Comparison of ENCODE assay signal across 1 cellular context in genomic region chr11:57667065-57667714, GRCh38.
TF ChIP-seq lines count a peak whose summit lies in the region.

No MANE protein-coding gene starts in this region.

TF ChIP-seq in HEK293, 187 proteins besides CTCF, POLR2A, EP300 and RAD21 (continued from another document and continues in another):
- no peak for TF ChIP-seq ZBTB7A (tag by site-specific recombination; IDR thresholded peaks at IDR 0.05; ENCODE audit: low read depth)
- TF ChIP-seq ZFHX2 (tag by site-specific recombination; conservative IDR thresholded peaks at IDR 0.05) = peak; percentile 65; the same call in 1 of the 2 replicates
- no peak for TF ChIP-seq MZF1 (tag by site-specific recombination; IDR thresholded peaks at IDR 0.05; ENCODE audit: borderline replicate concordance)
- TF ChIP-seq ZNF561 (tag by site-specific recombination; IDR thresholded peaks at IDR 0.05; ENCODE audit: borderline replicate concordance) = 0 out of 2 replicates have a peak, but pooled peaks have one; percentile 28
- no peak for TF ChIP-seq SCRT2 (tag by site-specific recombination; IDR thresholded peaks at IDR 0.05)
- no peak for TF ChIP-seq ZFP69B (tag by site-specific recombination; IDR thresholded peaks at IDR 0.05)
- TF ChIP-seq ZNF549 (tag by site-specific recombination; IDR thresholded peaks at IDR 0.05) = no peak
- TF ChIP-seq ZBTB17 (tag by site-specific recombination; IDR thresholded peaks at IDR 0.05) = peak; percentile 85
- no peak for TF ChIP-seq GFI1B (tag by site-specific recombination; IDR thresholded peaks at IDR 0.05)
- 0 out of 2 replicates have a peak, but pooled peaks have one; percentile 22 for TF ChIP-seq ZBTB8A (tag by site-specific recombination; IDR thresholded peaks at IDR 0.05)
- TF ChIP-seq SP7 (tag by site-specific recombination; IDR thresholded peaks at IDR 0.05) = peak; percentile 61; the same call in 1 of the 2 replicates
- TF ChIP-seq ZFP41 (tag by site-specific recombination; IDR thresholded peaks at IDR 0.05; ENCODE audit: borderline replicate concordance) = no peak
- 0 out of 2 replicates have a peak, but pooled peaks have one; percentile 3 for TF ChIP-seq KLF17 (tag by site-specific recombination; IDR thresholded peaks at IDR 0.05)
- no peak for TF ChIP-seq ZNF701 (tag by site-specific recombination; IDR thresholded peaks at IDR 0.05)
- 0 out of 2 replicates have a peak, but pooled peaks have one; percentile 35 for TF ChIP-seq KLF10 (tag by site-specific recombination; IDR thresholded peaks at IDR 0.05)
- TF ChIP-seq ZEB2 (tag by site-specific recombination; IDR thresholded peaks at IDR 0.05) = no peak
- TF ChIP-seq KLF9 (tag by site-specific recombination; IDR thresholded peaks at IDR 0.05; ENCODE audit: low read depth) = 0 out of 2 replicates have a peak, but pooled peaks have one; percentile 26
- no peak for TF ChIP-seq BCL11A (tag by site-specific recombination; IDR thresholded peaks at IDR 0.05; ENCODE audit: low read depth)
- TF ChIP-seq WT1 (tag by site-specific recombination; IDR thresholded peaks at IDR 0.05) = 0 out of 2 replicates have a peak, but pooled peaks have one; percentile 12
- peak; percentile 29; the same call in 1 of the 2 replicates for TF ChIP-seq ZNF2 (tag by site-specific recombination; IDR thresholded peaks at IDR 0.05)
- TF ChIP-seq KLF8 (tag by site-specific recombination; IDR thresholded peaks at IDR 0.05) = 0 out of 2 replicates have a peak, but pooled peaks have one; percentile 56
- peak; percentile 69 for TF ChIP-seq ZNF335 (tag by site-specific recombination; conservative IDR thresholded peaks at IDR 0.05)
- TF ChIP-seq ZNF837 (tag by site-specific recombination; IDR thresholded peaks at IDR 0.05) = no peak
- TF ChIP-seq ZNF223 (tag by site-specific recombination; IDR thresholded peaks at IDR 0.05) = no peak
- TF ChIP-seq ZNF629 (tag by site-specific recombination; IDR thresholded peaks at IDR 0.05) = peak; percentile 51
- TF ChIP-seq ZBTB10 (tag by site-specific recombination; IDR thresholded peaks at IDR 0.05) = no peak
- no peak for TF ChIP-seq ZBTB1 (tag by site-specific recombination; IDR thresholded peaks at IDR 0.05)
- TF ChIP-seq ZNF16 (tag by site-specific recombination; IDR thresholded peaks at IDR 0.05; ENCODE audit: low read depth) = no peak
- no peak for TF ChIP-seq ZBTB26 (tag by site-specific recombination; optimal IDR thresholded peaks at IDR 0.05)
- no peak for TF ChIP-seq RBAK (tag by site-specific recombination; IDR thresholded peaks at IDR 0.05)
- TF ChIP-seq ZNF426 (tag by site-specific recombination; IDR thresholded peaks at IDR 0.05) = no peak
- peak; percentile 78; the same call in 1 of the 2 replicates for TF ChIP-seq ZNF600 (tag by site-specific recombination; IDR thresholded peaks at IDR 0.05)
- TF ChIP-seq ZNF174 (tag by site-specific recombination; IDR thresholded peaks at IDR 0.05) = no peak
- TF ChIP-seq ZBTB11 (tag by site-specific recombination; conservative IDR thresholded peaks at IDR 0.05; ENCODE audit: low read depth) = peak; percentile 93
- TF ChIP-seq ZNF24 (tag by site-specific recombination; IDR thresholded peaks at IDR 0.05) = 0 out of 2 replicates have a peak, but pooled peaks have one; percentile 35
- TF ChIP-seq ZNF843 (tag by site-specific recombination; IDR thresholded peaks at IDR 0.05) = peak; percentile 26; the same call in 1 of the 2 replicates
- TF ChIP-seq ZNF292 (tag by site-specific recombination; IDR thresholded peaks at IDR 0.05; ENCODE audit: borderline replicate concordance, low read depth) = no peak
- TF ChIP-seq ZNF175 (tag by site-specific recombination; IDR thresholded peaks at IDR 0.05) = no peak
- TF ChIP-seq PRDM4 (tag by site-specific recombination; IDR thresholded peaks at IDR 0.05) = 0 out of 2 replicates have a peak, but pooled peaks have one; percentile 11
- 0 out of 2 replicates have a peak, but pooled peaks have one; percentile 15 for TF ChIP-seq ZNF692 (tag by site-specific recombination; IDR thresholded peaks at IDR 0.05)
- peak; percentile 99 for TF ChIP-seq PRDM10 (tag by site-specific recombination; IDR thresholded peaks at IDR 0.05)
- TF ChIP-seq TCF7L2 (IDR thresholded peaks at IDR 0.05; ENCODE audit: borderline replicate concordance, low read depth, low read length) = no peak
- no peak for TF ChIP-seq KLF1 (tag by site-specific recombination; IDR thresholded peaks at IDR 0.05)
- TF ChIP-seq ZNF707 (tag by site-specific recombination; IDR thresholded peaks at IDR 0.05) = no peak
- TF ChIP-seq ZNF521 (tag by site-specific recombination; IDR thresholded peaks at IDR 0.05) = no peak
- TF ChIP-seq ZBTB20 (tag by site-specific recombination; IDR thresholded peaks at IDR 0.05) = no peak
- no peak for TF ChIP-seq ZNF530 (tag by site-specific recombination; IDR thresholded peaks at IDR 0.05; ENCODE audit: low read depth)
- peak; percentile 66; the same call in 1 of the 2 replicates for TF ChIP-seq ZNF639 (tag by site-specific recombination; IDR thresholded peaks at IDR 0.05)
- no peak for TF ChIP-seq ZNF747 (tag by site-specific recombination; IDR thresholded peaks at IDR 0.05)
- TF ChIP-seq ZNF501 (tag by site-specific recombination; IDR thresholded peaks at IDR 0.05) = no peak
